ENCODE assay signal across 16 cellular contexts in the genomic region with DNA sequence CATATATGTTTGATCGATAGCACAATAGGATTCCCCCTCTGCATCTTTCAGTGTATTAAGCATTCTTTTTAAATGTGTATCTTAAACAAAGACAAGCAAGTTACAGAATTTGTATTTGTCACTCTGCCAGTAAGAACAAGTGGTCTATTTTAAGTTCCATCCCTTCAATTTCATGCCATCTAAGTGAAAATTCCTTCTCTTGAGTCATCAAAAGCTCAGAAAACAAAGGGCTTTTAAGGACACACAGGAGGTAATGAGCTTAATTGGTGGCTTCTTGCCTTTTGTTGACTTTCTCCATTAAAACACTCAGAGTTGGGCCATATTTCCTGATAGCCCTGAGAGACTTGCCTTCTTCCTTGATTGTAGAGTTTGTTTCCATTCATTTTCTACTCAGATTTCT.
DNase-seq lines count a peak whose midpoint lies in the region; ATAC-seq and TF ChIP-seq lines count a peak whose summit lies in the region.
"Had no signal": no experiment of that assay in that cellular context is flagged by ENCODE, and none has a peak within 500 bp of the region (broad histone marks: within the 10 kb centered on the region; RNA-seq: fewer than 3 reads in every experiment).

No MANE protein-coding gene starts in this region.

- peaks cover 15% of the 10 kb centered on the region; the same call in 1 of the 2 replicates for H3K36me3 Mint-ChIP-seq in WTC11
- H3K36me3 Mint-ChIP-seq: activated naive CD8-positive, alpha-beta T cell treated with anti-CD3 and anti-CD28 coated beads for 36 hours had no signal

- no peak overlapping the region for H3K27ac Mint-ChIP-seq in WTC11
- H3K27ac Mint-ChIP-seq: activated naive CD8-positive, alpha-beta T cell treated with anti-CD3 and anti-CD28 coated beads for 36 hours; activated T-cell treated with anti-CD3 and anti-CD28 coated beads, Interleukin-2, amount 50 U/mL, for 24 hours; stimulated activated naive CD8-positive, alpha-beta T cell treated with anti-CD3 and anti-CD28 coated beads, Interleukin-15, amount 100 ng/mL, for 72 hours had no signal

- peaks cover 5% of the 10 kb centered on the region for H3K4me1 Mint-ChIP-seq in WTC11
- H3K4me1 Mint-ChIP-seq: activated naive CD8-positive, alpha-beta T cell treated with anti-CD3 and anti-CD28 coated beads for 36 hours; stimulated activated naive CD8-positive, alpha-beta T cell treated with anti-CD3 and anti-CD28 coated beads, Interleukin-15, amount 100 ng/mL, for 72 hours had no signal

- H3K27me3 Mint-ChIP-seq in WTC11 (ENCODE audit: low read depth) = no peaks in the 10 kb centered on the region; the same call in 1 of the 2 replicates
- H3K27me3 Mint-ChIP-seq: activated naive CD8-positive, alpha-beta T cell treated with anti-CD3 and anti-CD28 coated beads for 36 hours; activated T-cell treated with anti-CD3 and anti-CD28 coated beads, Interleukin-2, amount 50 U/mL, for 24 hours; stimulated activated naive CD8-positive, alpha-beta T cell treated with anti-CD3 and anti-CD28 coated beads, Interleukin-15, amount 100 ng/mL, for 72 hours had no signal

- H3K4me3 Mint-ChIP-seq in WTC11 = no peak overlapping the region
- H3K4me3 Mint-ChIP-seq: activated naive CD8-positive, alpha-beta T cell treated with anti-CD3 and anti-CD28 coated beads for 36 hours; activated T-cell treated with anti-CD3 and anti-CD28 coated beads, Interleukin-2, amount 50 U/mL, for 24 hours; stimulated activated naive CD8-positive, alpha-beta T cell treated with anti-CD3 and anti-CD28 coated beads, Interleukin-15, amount 100 ng/mL, for 72 hours had no signal

- CTCF ChIA-PET in WTC11 (lab: Charles Lee) = no interaction called here

- peak; percentile 53 for DNase-seq in COLO829 (ENCODE audit: low spot score)
- peak; percentile 3 for DNase-seq in NCI-H2081 treated with DMSO at 0.1 percent for 48 hours (lab: John Stamatoyannopoulos, UW)
- DNase-seq in choroid plexus epithelial cell (ENCODE audit: low read depth) = peak; percentile 36
- peak; percentile 49 for DNase-seq in myocyte (ENCODE audit: low read depth)
- DNase-seq in activated CD4-positive, alpha-beta T cell treated with anti-CD3 and anti-CD28 coated beads for 4 hours = no peak
- DNase-seq in WTC11 (ENCODE audit: low spot score) = no peak
- DNase-seq: activated CD4-positive, alpha-beta T cell treated with anti-CD3 and anti-CD28 coated beads, Interleukin-2, amount 50 U/mL, for 1 hour; activated naive CD8-positive, alpha-beta T cell treated with anti-CD3 and anti-CD28 coated beads for 36 hours; activated T-cell treated with anti-CD3 and anti-CD28 coated beads, Interleukin-2, amount 50 U/mL, for 24 hours; heart right ventricle; NCI-H2227 treated with DMSO at 0.1 percent for 48 hours; SIG-M5; stimulated activated naive CD8-positive, alpha-beta T cell treated with anti-CD3 and anti-CD28 coated beads, Interleukin-15, amount 100 ng/mL, for 72 hours had no signal

- no peak overlapping the region for H3K4me3 ChIP-seq in choroid plexus epithelial cell (ENCODE audit: low read depth, low read length)
- H3K4me3 ChIP-seq: heart right ventricle, vagina had no signal

- POLR2A ChIA-PET in WTC11 (lab: Charles Lee) = no interaction called here

- H3K9me3 Mint-ChIP-seq in WTC11 = peaks cover 32% of the 10 kb centered on the region
- H3K9me3 Mint-ChIP-seq: activated naive CD8-positive, alpha-beta T cell treated with anti-CD3 and anti-CD28 coated beads for 36 hours; stimulated activated naive CD8-positive, alpha-beta T cell treated with anti-CD3 and anti-CD28 coated beads, Interleukin-15, amount 100 ng/mL, for 72 hours had no signal

- no peak for TF ChIP-seq CTCF in choroid plexus epithelial cell (conservative IDR thresholded peaks at IDR 0.05; ENCODE audit: low read depth, low read length)
- TF ChIP-seq CTCF in WTC11 (IDR thresholded peaks at IDR 0.05) = no peak

- ATAC-seq in HG03039 (IDR thresholded peaks at IDR 0.05; ENCODE audit: unreplicated experiment) (no peak), WTC11 (no peak), GM18502 (IDR thresholded peaks at IDR 0.05; ENCODE audit: poor library complexity, unreplicated experiment) (no peak)
- ATAC-seq: heart right ventricle; stimulated activated naive CD8-positive, alpha-beta T cell treated with anti-CD3 and anti-CD28 coated beads, Interleukin-15, amount 100 ng/mL, for 72 hours had no signal

TF ChIP-seq in WTC11, 78 proteins besides CTCF, POLR2A, EP300 and RAD21:
- no peak for TF ChIP-seq ZNF396 (CRISPR knock-in tag; IDR thresholded peaks at IDR 0.05; ENCODE audit: borderline replicate concordance)
- TF ChIP-seq, protein P1, sequence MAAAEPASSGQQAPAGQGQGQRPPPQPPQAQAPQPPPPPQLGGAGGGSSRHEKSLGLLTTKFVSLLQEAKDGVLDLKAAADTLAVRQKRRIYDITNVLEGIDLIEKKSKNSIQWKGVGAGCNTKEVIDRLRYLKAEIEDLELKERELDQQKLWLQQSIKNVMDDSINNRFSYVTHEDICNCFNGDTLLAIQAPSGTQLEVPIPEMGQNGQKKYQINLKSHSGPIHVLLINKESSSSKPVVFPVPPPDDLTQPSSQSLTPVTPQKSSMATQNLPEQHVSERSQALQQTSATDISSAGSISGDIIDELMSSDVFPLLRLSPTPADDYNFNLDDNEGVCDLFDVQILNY (CRISPR knock-in tag; IDR thresholded peaks at IDR 0.05) = no peak
- TF ChIP-seq EMX1 (CRISPR knock-in tag; IDR thresholded peaks at IDR 0.05) = no peak

Comparison
In these comparisons a context has a peak if more than half of its experiments do, and no peak if none do; other contexts are left out.
1. DNase-seq: peak in COLO829 (single experiment), NCI-H2081 treated with DMSO at 0.1 percent for 48 hours (single experiment), choroid plexus epithelial cell (single experiment) and myocyte (single experiment); none in activated CD4-positive, alpha-beta T cell treated with anti-CD3 and anti-CD28 coated beads for 4 hours (0 of 2) and WTC11 (single experiment).